Comparison of ENCODE assay signal across 11 cellular contexts in the genomic region with DNA sequence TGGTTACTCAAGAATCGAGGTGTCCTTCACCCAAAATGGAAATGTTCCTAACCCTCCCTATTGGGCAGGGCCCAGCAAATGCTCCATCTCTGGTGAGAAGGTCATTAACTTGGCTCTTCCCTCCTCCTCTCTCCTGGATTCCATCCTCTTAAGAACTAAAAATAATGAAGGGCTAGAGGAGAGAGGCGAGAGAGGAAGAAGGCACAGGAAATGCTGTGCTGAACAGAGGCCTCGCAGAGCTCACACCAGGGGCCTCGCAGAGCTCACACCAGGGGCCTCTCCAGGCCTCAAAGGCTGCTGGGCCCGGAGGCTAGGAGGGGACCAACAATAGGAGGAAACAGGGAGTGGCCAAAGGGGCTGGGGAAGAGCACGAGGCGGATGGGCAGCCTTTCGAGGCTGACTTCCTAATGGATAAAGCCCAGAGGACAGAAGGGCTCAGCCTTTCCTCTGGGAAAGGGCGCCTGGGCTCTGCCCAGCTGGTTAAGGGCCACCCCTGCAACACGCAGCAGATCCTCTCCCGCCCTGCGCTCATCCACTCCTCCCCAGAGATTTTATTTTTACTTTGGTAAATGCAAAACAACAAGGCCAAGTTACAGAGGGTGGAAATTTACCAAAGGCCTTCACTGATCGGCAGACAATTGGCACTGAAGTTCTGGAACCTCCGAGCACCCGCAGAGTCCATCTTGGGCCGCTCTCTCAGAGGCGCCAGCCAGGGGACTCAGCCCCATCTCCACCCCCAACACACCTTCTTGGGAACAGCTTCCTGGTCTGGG.
DNase-seq lines count a peak whose midpoint lies in the region; ATAC-seq and TF ChIP-seq lines count a peak whose summit lies in the region.
"Had no signal": no experiment of that assay in that cellular context is flagged by ENCODE, and none has a peak within 500 bp of the region (broad histone marks: within the 10 kb centered on the region; RNA-seq: fewer than 3 reads in every experiment).

No MANE protein-coding gene starts in this region.

- no peak for TF ChIP-seq RAD21 in IMR-90 (IDR thresholded peaks at IDR 0.05; ENCODE audit: low read length)
- no peak for TF ChIP-seq RAD21 in SK-N-SH (IDR thresholded peaks at IDR 0.05; ENCODE audit: low read length)

- no peak overlapping the region for H3K56ac ChIP-seq in IMR-90 (ENCODE audit: extremely low read depth, insufficient read depth, low read length)

- no peaks in the 10 kb centered on the region for H3K27me3 Mint-ChIP-seq in T-helper 2 cell treated with Interferon-gamma antibody and Interleukin-4, amounts not matched to agents 5 μg/mL and 100 μg/mL, for 36 hours (ENCODE audit: low read depth)

- peaks cover 0 to 8% of the 10 kb centered on the region in 2 experiments; a peak in 2 of 4 replicates for H3K79me1 ChIP-seq in IMR-90 (ENCODE audit: low read depth in 1 of 2, low read length in 2 of 2)

- peak overlapping the region; percentile 91 for H3K27ac Mint-ChIP-seq in T-helper 2 cell treated with Interferon-gamma antibody and Interleukin-4, amounts not matched to agents 5 μg/mL and 100 μg/mL, for 36 hours

- H3K27ac ChIP-seq in IMR-90 (ENCODE audit: insufficient read depth, low read length) (no peak overlapping the region), gastrocnemius medialis (no peak overlapping the region), SK-N-SH (ENCODE audit: low read depth in 2 of 2, low read length in 1 of 2) (no peak overlapping the region)

- no peaks in the 10 kb centered on the region for H3F3A ChIP-seq in SK-N-SH (replicated peaks; ENCODE audit: insufficient read depth)

- no peaks in the 10 kb centered on the region for H3K9me3 Mint-ChIP-seq in T-helper 2 cell treated with Interferon-gamma antibody and Interleukin-4, amounts not matched to agents 5 μg/mL and 100 μg/mL, for 36 hours

- in situ Hi-C loops in IMR-90 (cut with MboI; ENCODE audit: low sequenced_read_pairs) (no loop called here), gastrocnemius medialis (cut with MboI; ENCODE audit: low sequenced_read_pairs in 4 of 4) (no loop called here)

- H3K9me2 ChIP-seq in SK-N-SH, result no peaks in the 10 kb centered on the region

- H4K8ac ChIP-seq in IMR-90 (ENCODE audit: low read depth in 2 of 2, low read length in 2 of 2), result peak overlapping the region; percentile 5 to 46; a peak in 2 of 4 replicates

- H4K5ac ChIP-seq in IMR-90 (ENCODE audit: low read depth, low read length), result no peak overlapping the region

- peak overlapping the region; percentile 25; the same call in 1 of the 2 replicates for H3K14ac ChIP-seq in IMR-90 (replicated peaks; ENCODE audit: low read depth, low read length)

- H2AFZ ChIP-seq in IMR-90 (replicated peaks; ENCODE audit: low read length, poor library complexity) (no peak overlapping the region), SK-N-SH (ENCODE audit: low read depth) (no peak overlapping the region)

- no peaks in the 10 kb centered on the region for H3K27me3 ChIP-seq in IMR-90 (ENCODE audit: control insufficient read depth, insufficient read depth, low read length)
- H3K27me3 ChIP-seq in gastrocnemius medialis, result no peaks in the 10 kb centered on the region
- no peaks in the 10 kb centered on the region for H3K27me3 ChIP-seq in SK-N-SH (ENCODE audit: insufficient read depth)

- peak overlapping the region; percentile 10 for H2AK9ac ChIP-seq in IMR-90 (replicated peaks; ENCODE audit: low read depth, low read length, poor library complexity)

- no peak overlapping the region for H4K91ac ChIP-seq in IMR-90 (ENCODE audit: insufficient read depth, low read depth, low read length)

- no peak for TF ChIP-seq POLR2A in IMR-90 (IDR thresholded peaks at IDR 0.05; ENCODE audit: low read depth, low read length)
- peak; percentile 17 to 47 for TF ChIP-seq POLR2A in gastrocnemius medialis (IDR thresholded peaks at IDR 0.05)

- H2BK5ac ChIP-seq in IMR-90 (ENCODE audit: low read depth, low read length, poor library complexity, severe bottlenecking), result no peak overlapping the region

- H2AK5ac ChIP-seq in IMR-90 (ENCODE audit: low read depth, low read length), result peak overlapping the region; percentile 90

- DNase-seq in IMR-90 (no peak), Right ventricle myocardium superior (peak; percentile 66), gastrocnemius medialis (no peak), SK-N-SH (no peak), NCI-H446 treated with DMSO at 0.1 percent for 48 hours (lab: John Stamatoyannopoulos, UW) (no peak)
- DNase-seq in T-helper 2 cell treated with Interferon-gamma antibody and Interleukin-4, amounts not matched to agents 5 μg/mL and 100 μg/mL, for 36 hours (ENCODE audit: low spot score), result no peak
- DNase-seq: mammary epithelial cell, NCI-H2171 had no signal

- no peak for TF ChIP-seq CTCF in IMR-90 (conservative IDR thresholded peaks at IDR 0.05; ENCODE audit: low read depth, low read length)
- TF ChIP-seq CTCF in gastrocnemius medialis (IDR thresholded peaks at IDR 0.05 in 4 of 5, conservative IDR thresholded peaks at IDR 0.05 in 1 of 5), result no peak
- TF ChIP-seq CTCF in SK-N-SH (IDR thresholded peaks at IDR 0.05), result no peak

- peak overlapping the region; percentile 61 for H3K4me3 Mint-ChIP-seq in T-helper 2 cell treated with Interferon-gamma antibody and Interleukin-4, amounts not matched to agents 5 μg/mL and 100 μg/mL, for 36 hours

- no TSS peak for BruUV-seq in IMR-90 (replicated peaks; lab: Mats Ljungman, UMichigan)

- peaks cover 5% of the 10 kb centered on the region for H4K20me1 ChIP-seq in IMR-90 (ENCODE audit: insufficient read depth, low read length)
- H4K20me1 ChIP-seq in SK-N-SH (ENCODE audit: insufficient read depth), result no peaks in the 10 kb centered on the region

- H3K4me3 ChIP-seq in IMR-90 (ENCODE audit: insufficient read depth, low read depth, low read length) (no peak overlapping the region), gastrocnemius medialis (no peak overlapping the region), SK-N-SH (ENCODE audit: low read depth in 2 of 2, low read length in 1 of 2) (no peak overlapping the region)
- H3K4me3 ChIP-seq: GM12878 had no signal

- dilution Hi-C loops in IMR-90 (cut with HindIII; ENCODE audit: low sequenced_read_pairs, unreplicated experiment), result no loop called here

- no peaks in the 10 kb centered on the region for H3K79me2 ChIP-seq in SK-N-SH (ENCODE audit: insufficient read depth)

- H3K9ac ChIP-seq in IMR-90 (ENCODE audit: low read depth, low read length), result no peak overlapping the region
- no peak overlapping the region for H3K9ac ChIP-seq in SK-N-SH

- no peak for TF ChIP-seq EP300 in SK-N-SH (IDR thresholded peaks at IDR 0.05; ENCODE audit: borderline replicate concordance in 1 of 2, low read depth in 1 of 2, low read length in 1 of 2)

- peaks cover 14% of the 10 kb centered on the region for H3K36me3 Mint-ChIP-seq in T-helper 2 cell treated with Interferon-gamma antibody and Interleukin-4, amounts not matched to agents 5 μg/mL and 100 μg/mL, for 36 hours (ENCODE audit: low read depth)

- POLR2A ChIA-PET in IMR-90 (lab: Charles Lee; ENCODE audit: unreplicated experiment), result no interaction called here
- POLR2A ChIA-PET in SK-N-SH (lab: Yijun Ruan, JAX), result interaction anchor here (0.6 kb wide), 1 partner anchor 122 kb away, joined by 3 read pairs; no protein-coding TSS in a partner anchor

- peak overlapping the region; percentile 16; the same call in 1 of the 2 replicates for H2BK120ac ChIP-seq in IMR-90 (ENCODE audit: low read depth, low read length)

- CTCF ChIA-PET in IMR-90 (lab: Yijun Ruan, JAX) (interaction anchor here (0.6 kb wide), 1 partner anchor 338 kb away, joined by 5 read pairs; no protein-coding TSS in a partner anchor), SK-N-SH (lab: Yijun Ruan, JAX) (interaction anchor here (0.9 to 1.8 kb wide), 5 partner anchors 13 to 167 kb away, joined by 3 to 4 read pairs (median 4); no protein-coding TSS in a partner anchor)

- H3K4me1 ChIP-seq in IMR-90 (ENCODE audit: control insufficient read depth, insufficient read depth, low read length) (peaks cover 33% of the 10 kb centered on the region), gastrocnemius medialis (peaks cover 94 to 99% of the 10 kb centered on the region in 2 donors), SK-N-SH (ENCODE audit: control insufficient read depth in 1 of 2, insufficient read depth in 2 of 2, low read depth in 1 of 2, low read length in 1 of 2) (peaks cover 32 to 38% of the 10 kb centered on the region in 2 experiments)

- no peak overlapping the region for H2BK15ac ChIP-seq in IMR-90 (ENCODE audit: low read depth, low read length)

- H3K9me1 ChIP-seq in IMR-90 (ENCODE audit: insufficient read depth, low read length), result peaks cover 33% of the 10 kb centered on the region

- no peak overlapping the region for H3K18ac ChIP-seq in IMR-90 (ENCODE audit: low read depth, low read length)

- H3K23ac ChIP-seq in IMR-90 (ENCODE audit: low read depth, low read length), result no peak overlapping the region

- peak overlapping the region; percentile 34; the same call in 1 of the 2 replicates for H3K4ac ChIP-seq in IMR-90 (ENCODE audit: low read depth, low read length)

- intact Hi-C loops in IMR-90 (cut with micrococcal nuclease) (loop anchor here (5.0 kb wide), 1 partner anchor 77 kb away; the partner anchor contains the start of gene ITPKB), Right ventricle myocardium superior (cut with DNase I) (no loop called here), gastrocnemius medialis (cut with DNase I; ENCODE audit: low total_unique reads) (loop anchor here (10.0 kb wide), 1 partner anchor 284 kb away; the partner anchor contains the start of gene COQ8A)

- WGBS in IMR-90 (ENCODE audit: extremely low coverage in 2 of 2, insufficient read length in 1 of 2), 2 experiments, result 100% methylated on average over 2 of the region's 17 CpGs; no CpG with 5 or more reads in 1 of the 2 experiments
- 95% methylated on average over 17 of the region's 17 CpGs for WGBS in SK-N-SH (ENCODE audit: low lambda C conversion rate)

- no peak for ATAC-seq in IMR-90 (ENCODE audit: low read depth)
- peak; percentile 51 for ATAC-seq in Right ventricle myocardium superior (ENCODE audit: poor library complexity)
- ATAC-seq in gastrocnemius medialis, result peak; percentile 8 to 10
- no peak for ATAC-seq in HG03159 (IDR thresholded peaks at IDR 0.05; ENCODE audit: unreplicated experiment)
- ATAC-seq in GM19351 (IDR thresholded peaks at IDR 0.05; ENCODE audit: unreplicated experiment), result no peak
- ATAC-seq: GM12878 had no signal

- no peak overlapping the region; the same call in 1 of the 2 replicates for H2BK20ac ChIP-seq in IMR-90 (ENCODE audit: low read depth, low read length)

- H3K4me2 ChIP-seq in IMR-90 (ENCODE audit: low read depth, low read length) (no peak overlapping the region), SK-N-SH (no peak overlapping the region)

- peaks cover 84% of the 10 kb centered on the region for H3K4me1 Mint-ChIP-seq in T-helper 2 cell treated with Interferon-gamma antibody and Interleukin-4, amounts not matched to agents 5 μg/mL and 100 μg/mL, for 36 hours (ENCODE audit: low read depth)

- H3K36me3 ChIP-seq in IMR-90 (ENCODE audit: control insufficient read depth, insufficient read depth, low read length) (no peaks in the 10 kb centered on the region), gastrocnemius medialis (no peaks in the 10 kb centered on the region), SK-N-SH (replicated peaks in 1 of 2; ENCODE audit: control insufficient read depth in 1 of 2, insufficient read depth in 2 of 2, low read length in 1 of 2) (no peaks in the 10 kb centered on the region)

- H3K9me3 ChIP-seq in IMR-90 (ENCODE audit: control insufficient read depth, insufficient read depth, low read length) (no peaks in the 10 kb centered on the region), gastrocnemius medialis (no peaks in the 10 kb centered on the region), SK-N-SH (no peaks in the 10 kb centered on the region)

Comparison
In these comparisons a context has a peak if more than half of its experiments do, and no peak if none do; other contexts are left out.
1. ATAC-seq: peak in Right ventricle myocardium superior (single experiment) and gastrocnemius medialis (2 of 2); none in IMR-90 (single experiment), HG03159 (single experiment) and GM19351 (single experiment).